In the genomic region with DNA sequence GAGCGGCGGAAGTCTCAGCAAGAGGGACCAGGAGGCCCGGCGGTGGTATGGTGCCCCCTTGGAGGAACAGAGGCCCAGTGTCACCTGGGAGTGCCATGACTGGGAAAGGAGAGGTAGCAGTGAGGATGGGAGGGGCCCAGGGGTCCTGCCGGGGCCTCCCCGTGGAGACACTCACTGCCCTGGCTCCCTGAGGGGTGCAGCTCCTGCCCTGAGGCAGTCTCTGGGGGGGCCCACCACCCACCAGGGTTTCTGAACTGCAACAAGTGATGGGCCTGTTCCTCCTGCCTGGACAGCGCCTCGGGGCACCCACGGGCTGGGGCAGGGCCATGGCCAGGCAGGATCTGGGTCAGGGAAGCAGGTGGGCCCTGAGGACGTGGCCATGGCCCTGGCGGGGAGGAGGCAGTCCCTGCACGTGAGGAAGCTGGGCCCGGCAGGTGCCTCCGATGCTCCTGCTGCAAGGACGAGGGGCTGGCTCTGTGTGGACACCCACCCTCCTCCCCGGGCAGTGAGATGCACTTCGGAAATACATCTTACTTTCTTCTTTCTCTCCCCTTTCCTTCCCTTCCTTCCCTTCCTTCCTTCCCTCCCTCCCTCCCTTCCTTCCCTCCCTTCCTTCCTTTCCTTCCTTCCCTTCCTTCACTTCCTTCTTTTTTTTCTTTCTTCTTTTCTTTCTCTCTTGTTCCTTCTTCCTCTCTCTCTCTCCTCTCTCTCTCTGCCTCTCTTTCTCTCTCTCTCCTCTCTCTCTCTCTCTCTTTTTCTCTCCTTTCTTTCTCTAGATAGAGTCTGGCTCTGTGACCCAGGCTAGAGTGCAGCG, we compare ENCODE assay signal across 23 cellular contexts.
"Had no signal": no experiment of that assay in that cellular context is flagged by ENCODE, and none has a peak within 500 bp of the region (broad histone marks: within the 10 kb centered on the region; RNA-seq: fewer than 3 reads in every experiment).

No MANE protein-coding gene starts in this region.

- H3K36me3 Mint-ChIP-seq: immature natural killer cell had no signal

- H3K4me3 ChIP-seq: heart left ventricle, suprapubic skin, upper lobe of left lung had no signal

- H3K9me3 ChIP-seq: heart left ventricle, neutrophil, suprapubic skin, upper lobe of left lung had no signal

- H3K36me3 ChIP-seq: heart left ventricle, neutrophil, suprapubic skin, upper lobe of left lung had no signal

- H3K9me3 Mint-ChIP-seq: activated naive CD8-positive, alpha-beta T cell treated with anti-CD3 and anti-CD28 coated beads, Interleukin-2, amount 50 U/mL, for 24 hours; immature natural killer cell had no signal

- H3K27ac Mint-ChIP-seq: activated naive CD8-positive, alpha-beta T cell treated with anti-CD3 and anti-CD28 coated beads, Interleukin-2, amount 50 U/mL, for 24 hours had no signal

- DNase-seq: activated CD4-positive, alpha-beta T cell treated with anti-CD3 and anti-CD28 coated beads, Interleukin-2, amount 50 U/mL, for 48 hours; activated CD4-positive, CD25-positive, alpha-beta regulatory T cell treated with anti-CD3 and anti-CD28 coated beads, Interleukin-2, amount 50 U/mL, for 72 hours; activated CD8-positive, alpha-beta memory T cell treated with anti-CD3 and anti-CD28 coated beads, Interleukin-2, amount 50 U/mL, for 4 hours; activated naive CD4-positive, alpha-beta T cell; activated naive CD8-positive, alpha-beta T cell treated with anti-CD3 and anti-CD28 coated beads, Interleukin-2, amount 50 U/mL, for 24 hours; activated T-cell treated with anti-CD3 and anti-CD28 coated beads, Interleukin-2, amount 50 U/mL, for 48 hours; aorta; cerebellar nuclear complex; dermis blood vessel endothelial cell; foreskin melanocyte; heart left ventricle; immature natural killer cell; mesendoderm; posterior cingulate gyrus; retina; stimulated activated CD4-positive, alpha-beta T cell treated with anti-CD3 and anti-CD28 coated beads, Interleukin-2, amount 100 ng/mL, for 48 hours; stimulated activated naive CD4-positive, alpha-beta T cell treated with Interleukin-2 at 50 U/mL for 16 hours; SW 1271; T1000; upper lobe of left lung had no signal

- H3K4me3 Mint-ChIP-seq: activated naive CD8-positive, alpha-beta T cell treated with anti-CD3 and anti-CD28 coated beads, Interleukin-2, amount 50 U/mL, for 24 hours; immature natural killer cell had no signal

- ATAC-seq: activated naive CD8-positive, alpha-beta T cell treated with anti-CD3 and anti-CD28 coated beads, Interleukin-2, amount 50 U/mL, for 24 hours; heart left ventricle had no signal

- H3K27ac ChIP-seq: epithelial cell of prostate, heart left ventricle, neutrophil, suprapubic skin, upper lobe of left lung had no signal

- H3K27me3 ChIP-seq: upper lobe of left lung had no signal

- H3K4me1 Mint-ChIP-seq: activated naive CD8-positive, alpha-beta T cell treated with anti-CD3 and anti-CD28 coated beads, Interleukin-2, amount 50 U/mL, for 24 hours had no signal
